Comparison of ENCODE assay signal across 8 cellular contexts in genomic region chr12:120116792-120117651, GRCh38. TPM values are rescaled to one million over a fixed set of nuclear protein-coding genes. Genes with fewer than 3 reads are reported as not detected.
DNase-seq lines count a peak whose midpoint lies in the region; ATAC-seq, FAIRE-seq and TF ChIP-seq lines count a peak whose summit lies in the region.

No MANE protein-coding gene starts in this region.

- no peaks in the 10 kb centered on the region for H3K36me3 ChIP-seq in astrocyte (ENCODE audit: insufficient read depth, low read length)
- H3K36me3 ChIP-seq in aorta (ENCODE audit: control insufficient read depth in 1 of 2, insufficient read depth in 2 of 2, low read length in 1 of 2) = no peaks in the 10 kb centered on the region

- H3K27ac ChIP-seq in astrocyte (ENCODE audit: low read depth, low read length) (peak overlapping the region; percentile 89), aorta (ENCODE audit: low read depth in 1 of 2, low read length in 2 of 2) (peak overlapping the region in 1 of 2 donors; percentile 94)

- H3K4me1 ChIP-seq in astrocyte (ENCODE audit: insufficient read depth, low read length) (peaks cover 26% of the 10 kb centered on the region), aorta (ENCODE audit: control insufficient read depth in 1 of 2, insufficient read depth in 2 of 2, low read length in 2 of 2) (peaks cover 5 to 10% of the 10 kb centered on the region in 2 donors)

- peaks cover 52% of the 10 kb centered on the region for H4K20me1 ChIP-seq in astrocyte (ENCODE audit: insufficient read depth, low read length)

- ATAC-seq in GM18517 (IDR thresholded peaks at IDR 0.05; ENCODE audit: unreplicated experiment) (peak; percentile 26), HG02981 (IDR thresholded peaks at IDR 0.05; ENCODE audit: unreplicated experiment) (peak; percentile 43), aorta (ENCODE audit: low FRiP score) (peak; percentile 97)

- peaks cover 60% of the 10 kb centered on the region for H3K79me2 ChIP-seq in astrocyte (ENCODE audit: insufficient read depth, low read length)

- TF ChIP-seq CTCF in astrocyte (IDR thresholded peaks at IDR 0.05; ENCODE audit: insufficient read depth, low read depth, low read length) = no peak

- WGBS in aorta, 2 donors = 0% methylated on average over 72 to 91 of the region's 91 CpGs

- no peaks in the 10 kb centered on the region for H3K27me3 Mint-ChIP-seq in astrocyte (ENCODE audit: low read depth, unreplicated experiment)

- H3K9ac ChIP-seq in astrocyte (ENCODE audit: low read length) = peak overlapping the region; percentile 92

- H3K27me3 ChIP-seq in astrocyte (ENCODE audit: insufficient read depth, low read length) = no peaks in the 10 kb centered on the region
- H3K27me3 ChIP-seq in aorta (ENCODE audit: control insufficient read depth in 1 of 2, insufficient read depth in 2 of 2, low read length in 1 of 2) = no peaks in the 10 kb centered on the region

- H3K4me3 ChIP-seq in astrocyte (ENCODE audit: insufficient read depth, low read depth, low read length) = peak overlapping the region; percentile 95
- H3K4me3 ChIP-seq in aorta (ENCODE audit: low read length in 2 of 2) = peak overlapping the region; percentile 76 to 88

- H3K4me1 Mint-ChIP-seq in astrocyte (ENCODE audit: low read depth, unreplicated experiment) = peaks cover 33% of the 10 kb centered on the region

- peak overlapping the region; percentile 94 for H2AFZ ChIP-seq in astrocyte (ENCODE audit: low read depth, low read length)

- no peaks in the 10 kb centered on the region for H3K9me3 Mint-ChIP-seq in astrocyte (ENCODE audit: unreplicated experiment)

- peaks cover 6% of the 10 kb centered on the region for H3K36me3 Mint-ChIP-seq in astrocyte (ENCODE audit: low read depth, unreplicated experiment)

- H3K9me3 ChIP-seq in astrocyte (ENCODE audit: insufficient read depth, low read depth, low read length) (no peaks in the 10 kb centered on the region), aorta (ENCODE audit: control insufficient read depth, low read length) (no peaks in the 10 kb centered on the region)

- H3K4me3 Mint-ChIP-seq in astrocyte (ENCODE audit: unreplicated experiment) = peak overlapping the region; percentile 91

- FAIRE-seq in astrocyte (lab: Jason Lieb, UNC) = no peak

- peak overlapping the region; percentile 78 for H3K27ac Mint-ChIP-seq in astrocyte (ENCODE audit: unreplicated experiment)

- H3K4me2 ChIP-seq in astrocyte (ENCODE audit: low read length) = peak overlapping the region; percentile 99

- intact Hi-C loops in aorta (cut with DNase I) = no loop called here

- DNase-seq in NCI-H2029 treated with DMSO at 0.1 percent for 48 hours (lab: John Stamatoyannopoulos, UW) = peak; percentile 69
- peak; percentile 94 for DNase-seq in T-helper 22 cell (ENCODE audit: low read depth)
- DNase-seq in astrocyte (ENCODE audit: low read depth) = no peak
- peak; percentile 100 for DNase-seq in hepatic stellate cell (ENCODE audit: low spot score)
- peak; percentile 96 for DNase-seq in retina
- DNase-seq in aorta = peak; percentile 97 to 99

RNA-seq across cellular contexts. Expression of gene RAB35, which starts 0.5 kb away (rescaled TPM):
- total RNA-seq in astrocyte = 49.0 and 63.3 TPM in 2 replicates
- total RNA-seq in aorta = 10 to 100 TPM; 47.4 to 52.6 TPM
- polyA plus RNA-seq in aorta = 10 to 100 TPM; 15.7 to 23.7 TPM

Comparison
In these comparisons a context has a peak if more than half of its experiments do, and no peak if none do; other contexts are left out.
1. ATAC-seq: peak in every context shown above with its lines; median percentile 97 in aorta; 43 in HG02981; 26 in GM18517.